ENCODE assay signal across 8 cellular contexts in genomic region chr17:45312477-45313418, GRCh38. TPM values are rescaled to one million over a fixed set of nuclear protein-coding genes. Genes with fewer than 3 reads are reported as not detected.
DNase-seq lines count a peak whose midpoint lies in the region; ATAC-seq, FAIRE-seq and TF ChIP-seq lines count a peak whose summit lies in the region.

No MANE protein-coding gene starts in this region.

- intact Hi-C loops in Calu3 (cut with micrococcal nuclease; ENCODE audit: unreplicated experiment) (loop anchor here (2.0 kb wide), 1 partner anchor 72 kb away; no protein-coding TSS in a partner anchor), OCI-LY7 (cut with micrococcal nuclease; ENCODE audit: unreplicated experiment) (no loop called here), colonic mucosa (cut with DNase I) (no loop called here), pancreas (cut with DNase I) (no loop called here)

- peaks cover 77% of the 10 kb centered on the region for H3K79me2 ChIP-seq in OCI-LY7 (ENCODE audit: insufficient read depth, low read depth, low read length)

- H3K27ac ChIP-seq in OCI-LY7 (ENCODE audit: low read depth, low read length, poor library complexity, severe bottlenecking) (peak overlapping the region; percentile 87), colonic mucosa (peak overlapping the region; percentile 98), pancreas (peak overlapping the region; percentile 74 to 95 (median 87))

- H3K36me3 ChIP-seq in OCI-LY7 (ENCODE audit: insufficient read depth, low read length) = peaks cover 29% of the 10 kb centered on the region
- H3K36me3 ChIP-seq in colonic mucosa = no peaks in the 10 kb centered on the region
- no peaks in the 10 kb centered on the region for H3K36me3 ChIP-seq in pancreas

- H3K9me2 ChIP-seq in OCI-LY7 (ENCODE audit: insufficient read depth, low read length) = no peaks in the 10 kb centered on the region

- H3K4me3 Mint-ChIP-seq in Calu3 (ENCODE audit: low read depth, unreplicated experiment) = peak overlapping the region; percentile 88

- H3K27me3 Mint-ChIP-seq in Calu3 (ENCODE audit: unreplicated experiment) = no peaks in the 10 kb centered on the region

- no peaks in the 10 kb centered on the region for H3K9me3 ChIP-seq in OCI-LY7 (ENCODE audit: low read length)
- no peaks in the 10 kb centered on the region for H3K9me3 ChIP-seq in colonic mucosa
- no peaks in the 10 kb centered on the region for H3K9me3 ChIP-seq in pancreas

- WGBS in pancreas, 2 donors = 36 to 38% methylated on average over 8 of the region's 8 CpGs

- H3K4me2 ChIP-seq in OCI-LY7 (ENCODE audit: low read length) = peak overlapping the region; percentile 95

- BruUV-seq in Calu3 (replicated peaks; lab: Mats Ljungman, UMichigan) (no TSS peak), OCI-LY7 (replicated peaks; lab: Mats Ljungman, UMichigan) (TSS peak; percentile 89)

- POLR2A ChIA-PET in OCI-LY7 (lab: Charles Lee) = interaction anchor here (0.7 to 2.6 kb wide), 5 partner anchors 11 to 115 kb away, joined by 3 to 34 read pairs (median 3); no protein-coding TSS in a partner anchor

- H3K27ac Mint-ChIP-seq in Calu3 (ENCODE audit: unreplicated experiment) = peak overlapping the region; percentile 60

- H3K27me3 ChIP-seq in colonic mucosa = no peaks in the 10 kb centered on the region
- no peaks in the 10 kb centered on the region for H3K27me3 ChIP-seq in pancreas

- ATAC-seq in pancreas (no peak), HG02852 (IDR thresholded peaks at IDR 0.05; ENCODE audit: unreplicated experiment) (no peak), HG03571 (IDR thresholded peaks at IDR 0.05; ENCODE audit: unreplicated experiment) (no peak)

- peaks cover 86% of the 10 kb centered on the region for H3K4me1 Mint-ChIP-seq in Calu3 (ENCODE audit: low read depth, unreplicated experiment)

- peaks cover 73% of the 10 kb centered on the region for H3K36me3 Mint-ChIP-seq in Calu3 (ENCODE audit: insufficient read depth, unreplicated experiment)

- CTCF ChIA-PET in Calu3 (lab: Charles Lee) = interaction anchor here (0.6 to 3.7 kb wide), 17 partner anchors 10 to 340 kb away, joined by 3 to 32 read pairs (median 5); partner anchors contain the start of genes ACBD4 and HEXIM1
- CTCF ChIA-PET in OCI-LY7 (lab: Charles Lee; ENCODE audit: unreplicated experiment) = interaction anchor here (0.8 to 1.6 kb wide), 5 partner anchors 9 to 87 kb away, joined by 3 to 6 read pairs (median 4); no protein-coding TSS in a partner anchor

- H4K20me1 ChIP-seq in OCI-LY7 (ENCODE audit: insufficient read depth, low read length) = peaks cover 5% of the 10 kb centered on the region; the same call in 1 of the 2 replicates

- TF ChIP-seq CTCF in Calu3 (IDR thresholded peaks at IDR 0.05; ENCODE audit: unreplicated experiment) (no peak), OCI-LY7 (conservative IDR thresholded peaks at IDR 0.05; ENCODE audit: low read length) (no peak), colonic mucosa (IDR thresholded peaks at IDR 0.05) (no peak), pancreas (IDR thresholded peaks at IDR 0.05) (no peak)

- H2AFZ ChIP-seq in OCI-LY7 (ENCODE audit: low read length) = peak overlapping the region; percentile 36; the same call in 1 of the 2 replicates

- DNase-seq in Calu3 (no peak), OCI-LY7 (ENCODE audit: low spot score) (no peak), colonic mucosa (no peak), pancreas (no peak), hippocampal formation (lab: John Stamatoyannopoulos, UW) (no peak), SHP77 treated with DMSO at 0.1 percent for 48 hours (lab: John Stamatoyannopoulos, UW) (no peak)

- FAIRE-seq in pancreas (lab: Jason Lieb, UNC) = no peak

- H3K4me1 ChIP-seq in OCI-LY7 (ENCODE audit: insufficient read depth, low read length, poor library complexity, severe bottlenecking) (peaks cover 59% of the 10 kb centered on the region), colonic mucosa (peaks cover 54% of the 10 kb centered on the region), pancreas (peaks cover 63 to 77% (median 66%) of the 10 kb centered on the region in 3 donors)

- H3K9ac ChIP-seq in colonic mucosa (ENCODE audit: low read depth in 2 of 2, low read length in 2 of 2) = peak overlapping the region; percentile 66 to 96

- H3K9me3 Mint-ChIP-seq in Calu3 (ENCODE audit: low read depth, unreplicated experiment) = no peaks in the 10 kb centered on the region

- H3K4me3 ChIP-seq in OCI-LY7 (ENCODE audit: low read depth, low read length, poor library complexity, severe bottlenecking) (peak overlapping the region; percentile 84), colonic mucosa (no peak overlapping the region), pancreas (peak overlapping the region in 2 of 4 donors; percentile 7 to 32)

RNA-seq across cellular contexts. Expression of gene MAP3K14, which starts 4.1 kb away (rescaled TPM):
- total RNA-seq in Calu3 (2022) = 26.7 and 33.2 TPM in 2 replicates
- total RNA-seq in OCI-LY7 (2014; rRNA removed; shearing (Covaris generic)) = 7.1 and 12.3 TPM in 2 replicates
- total RNA-seq in OCI-LY7 (2022) = 21.2 and 22.8 TPM in 2 replicates
- 10 to 100 TPM; 11.1 to 15.0 TPM for total RNA-seq in colonic mucosa
- 10 to 100 TPM in 1 of 6 donors, 1 to 10 TPM in 5; 6.1 to 16.4 (median 7.3) TPM for total RNA-seq in pancreas
- 10 to 100 TPM; 13.2 to 16.2 TPM for polyA plus RNA-seq in pancreas

RNA-seq across cellular contexts. Expression of gene SPATA32, which starts 50.9 kb away (rescaled TPM):
- total RNA-seq in Calu3 (2022) (0.85 and 0.88 TPM in 2 replicates), OCI-LY7 (2022) (0.18 TPM in 1 of 2 replicates, not detected in the other), colonic mucosa (not detected), pancreas (under 1 TPM in 2 of 6 donors, not detected in 4; 0.12 to 0.14 TPM)
- 0.41 TPM in 1 of 2 replicates, not detected in the other for total RNA-seq in OCI-LY7 (2014; rRNA removed; shearing (Covaris generic))
- polyA plus RNA-seq in pancreas = under 1 TPM; 0.07 to 0.19 TPM
